In genomic region chr17:43483674-43484551, GRCh38 we compare ENCODE assay signal across 1 cellular context.
TF ChIP-seq lines count a peak whose summit lies in the region.

TSS of gene DHX8 (plus strand) at chr17:43483975. CDS start at chr17:43484038, 63 bp downstream.

TF ChIP-seq in HepG2, 621 proteins besides CTCF, POLR2A, EP300 and RAD21 (continued from another document and continues in another):
- TF ChIP-seq, protein P1, sequence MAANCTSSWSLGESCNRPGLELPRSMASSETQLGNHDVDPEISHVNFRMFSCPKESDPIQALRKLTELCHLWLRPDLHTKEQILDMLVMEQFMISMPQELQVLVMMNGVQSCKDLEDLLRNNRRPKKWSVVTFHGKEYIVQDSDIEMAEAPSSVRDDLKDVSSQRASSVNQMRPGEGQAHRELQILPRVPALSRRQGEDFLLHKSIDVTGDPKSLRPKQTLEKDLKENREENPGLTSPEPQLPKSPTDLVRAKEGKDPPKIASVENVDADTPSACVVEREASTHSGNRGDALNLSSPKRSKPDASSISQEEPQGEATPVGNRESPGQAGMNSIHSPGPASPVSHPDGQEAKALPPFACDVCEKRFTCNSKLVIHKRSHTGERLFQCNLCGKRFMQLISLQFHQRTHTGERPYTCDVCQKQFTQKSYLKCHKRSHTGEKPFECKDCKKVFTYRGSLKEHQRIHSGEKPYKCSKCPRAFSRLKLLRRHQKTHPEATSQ (CRISPR knock-in tag; IDR thresholded peaks at IDR 0.05; ENCODE audit: borderline replicate concordance): peak; percentile 95; the same call in 1 of the 2 replicates
- TF ChIP-seq RFX5 (IDR thresholded peaks at IDR 0.05; ENCODE audit: low read depth, low read length) (no peak; the same call in 1 of the 2 replicates), ZGPAT (CRISPR knock-in tag; IDR thresholded peaks at IDR 0.05) (peak; percentile 99), ZNF383 (CRISPR knock-in tag; IDR thresholded peaks at IDR 0.05; ENCODE audit: borderline replicate concordance) (no peak; the same call in 1 of the 2 replicates), CHCHD3 (CRISPR knock-in tag; IDR thresholded peaks at IDR 0.05) (no peak), FOXK2 (IDR thresholded peaks at IDR 0.05) (peak; percentile 99), ZNF124 (CRISPR knock-in tag; IDR thresholded peaks at IDR 0.05) (peak; percentile 99), KLF9 (CRISPR knock-in tag; IDR thresholded peaks at IDR 0.05; ENCODE audit: low read depth) (peak; percentile 77), SMC3 (IDR thresholded peaks at IDR 0.05; ENCODE audit: low read length) (peak; percentile 97; the same call in 1 of the 2 replicates), ARNT2 (CRISPR knock-in tag; IDR thresholded peaks at IDR 0.05; ENCODE audit: low read depth) (0 out of 2 replicates have a peak, but pooled peaks have one; percentile 73), ELF4 (CRISPR knock-in tag; IDR thresholded peaks at IDR 0.05; ENCODE audit: borderline replicate concordance) (peak; percentile 96), ZNF652 (CRISPR knock-in tag; IDR thresholded peaks at IDR 0.05; ENCODE audit: borderline replicate concordance, low read depth) (peak; percentile 76; the same call in 1 of the 2 replicates), ZKSCAN8 (CRISPR knock-in tag; IDR thresholded peaks at IDR 0.05; ENCODE audit: borderline replicate concordance) (peak; percentile 95; the same call in 1 of the 2 replicates), MXD1 (CRISPR knock-in tag; IDR thresholded peaks at IDR 0.05) (no peak; the same call in 1 of the 2 replicates), ZNF431 (CRISPR knock-in tag; IDR thresholded peaks at IDR 0.05; ENCODE audit: borderline replicate concordance, low read depth) (peak; percentile 47; the same call in 1 of the 2 replicates), CSRNP1 (CRISPR knock-in tag; IDR thresholded peaks at IDR 0.05) (no peak), ZMYM2 (CRISPR knock-in tag; IDR thresholded peaks at IDR 0.05) (peak; percentile 40; the same call in 1 of the 2 replicates), ZNF460 (CRISPR knock-in tag; IDR thresholded peaks at IDR 0.05; ENCODE audit: borderline replicate concordance) (peak; percentile 67; the same call in 1 of the 2 replicates), SIN3B (IDR thresholded peaks at IDR 0.05; ENCODE audit: low read length) (peak; percentile 84), ZNF44 (CRISPR knock-in tag; IDR thresholded peaks at IDR 0.05) (peak; percentile 84; the same call in 1 of the 2 replicates), KMT2A (CRISPR knock-in tag; IDR thresholded peaks at IDR 0.05) (peak; percentile 91; the same call in 1 of the 2 replicates), ZNF430 (CRISPR knock-in tag; IDR thresholded peaks at IDR 0.05) (peak; percentile 97), SKI (IDR thresholded peaks at IDR 0.05; ENCODE audit: partially characterized antibody) (peak; percentile 52), HIVEP1 (CRISPR knock-in tag; IDR thresholded peaks at IDR 0.05) (peak; percentile 10; the same call in 1 of the 2 replicates), SRSF4 (IDR thresholded peaks at IDR 0.05; ENCODE audit: low read depth, low read length, poor library complexity, severe bottlenecking) (no peak), BRCA1 (CRISPR knock-in tag; IDR thresholded peaks at IDR 0.05) (peak; percentile 51; the same call in 1 of the 2 replicates), XBP1 (CRISPR knock-in tag; IDR thresholded peaks at IDR 0.05) (0 out of 2 replicates have a peak, but pooled peaks have one; percentile 28), FOXP1 (IDR thresholded peaks at IDR 0.05) (peak; percentile 96), FOXP1 (CRISPR knock-in tag; IDR thresholded peaks at IDR 0.05) (peak; percentile 94), RARA (CRISPR knock-in tag; IDR thresholded peaks at IDR 0.05) (peak; percentile 67), ARNTL (CRISPR knock-in tag; IDR thresholded peaks at IDR 0.05) (peak; percentile 83), MED13 (CRISPR knock-in tag; IDR thresholded peaks at IDR 0.05) (peak; percentile 78; the same call in 1 of the 2 replicates), SCMH1 (CRISPR knock-in tag; IDR thresholded peaks at IDR 0.05; ENCODE audit: borderline replicate concordance) (no peak), LRRFIP1 (CRISPR knock-in tag; conservative IDR thresholded peaks at IDR 0.05) (no peak), FOXA3 (CRISPR knock-in tag; IDR thresholded peaks at IDR 0.05) (peak; percentile 89), TBL1XR1 (IDR thresholded peaks at IDR 0.05; ENCODE audit: borderline replicate concordance, low read length, partially characterized antibody) (peak; percentile 95), ZNF687 (CRISPR knock-in tag; IDR thresholded peaks at IDR 0.05) (peak; percentile 98), GTF3A (CRISPR knock-in tag; conservative IDR thresholded peaks at IDR 0.05) (peak; percentile 93; the same call in 1 of the 2 replicates)
- TF ChIP-seq, protein P2, sequence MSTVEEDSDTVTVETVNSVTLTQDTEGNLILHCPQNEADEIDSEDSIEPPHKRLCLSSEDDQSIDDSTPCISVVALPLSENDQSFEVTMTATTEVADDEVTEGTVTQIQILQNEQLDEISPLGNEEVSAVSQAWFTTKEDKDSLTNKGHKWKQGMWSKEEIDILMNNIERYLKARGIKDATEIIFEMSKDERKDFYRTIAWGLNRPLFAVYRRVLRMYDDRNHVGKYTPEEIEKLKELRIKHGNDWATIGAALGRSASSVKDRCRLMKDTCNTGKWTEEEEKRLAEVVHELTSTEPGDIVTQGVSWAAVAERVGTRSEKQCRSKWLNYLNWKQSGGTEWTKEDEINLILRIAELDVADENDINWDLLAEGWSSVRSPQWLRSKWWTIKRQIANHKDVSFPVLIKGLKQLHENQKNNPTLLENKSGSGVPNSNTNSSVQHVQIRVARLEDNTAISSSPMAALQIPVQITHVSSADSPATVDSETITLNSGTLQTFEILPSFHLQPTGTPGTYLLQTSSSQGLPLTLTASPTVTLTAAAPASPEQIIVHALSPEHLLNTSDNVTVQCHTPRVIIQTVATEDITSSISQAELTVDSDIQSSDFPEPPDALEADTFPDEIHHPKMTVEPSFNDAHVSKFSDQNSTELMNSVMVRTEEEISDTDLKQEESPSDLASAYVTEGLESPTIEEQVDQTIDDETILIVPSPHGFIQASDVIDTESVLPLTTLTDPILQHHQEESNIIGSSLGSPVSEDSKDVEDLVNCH (CRISPR knock-in tag; IDR thresholded peaks at IDR 0.05): no peak; the same call in 1 of the 2 replicates
- TF ChIP-seq, protein P3, sequence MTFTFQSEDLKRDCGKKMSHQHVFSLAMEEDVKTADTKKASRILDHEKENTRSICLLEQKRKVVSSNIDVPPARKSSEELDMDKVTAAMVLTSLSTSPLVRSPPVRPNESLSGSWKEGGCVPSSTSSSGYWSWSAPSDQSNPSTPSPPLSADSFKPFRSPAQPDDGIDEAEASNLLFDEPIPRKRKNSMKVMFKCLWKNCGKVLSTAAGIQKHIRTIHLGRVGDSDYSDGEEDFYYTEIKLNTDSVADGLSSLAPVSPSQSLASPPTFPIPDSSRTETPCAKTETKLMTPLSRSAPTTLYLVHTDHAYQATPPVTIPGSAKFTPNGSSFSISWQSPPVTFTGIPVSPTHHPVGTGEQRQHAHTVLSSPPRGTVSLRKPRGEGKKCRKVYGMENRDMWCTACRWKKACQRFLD (CRISPR knock-in tag; IDR thresholded peaks at IDR 0.05; ENCODE audit: borderline replicate concordance): no peak
- TF ChIP-seq, protein P4, sequence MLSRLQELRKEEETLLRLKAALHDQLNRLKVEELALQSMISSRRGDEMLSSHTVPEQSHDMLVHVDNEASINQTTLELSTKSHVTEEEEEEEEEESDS (CRISPR knock-in tag; IDR thresholded peaks at IDR 0.05; ENCODE audit: borderline replicate concordance): peak; percentile 97
- TF ChIP-seq, protein P5, sequence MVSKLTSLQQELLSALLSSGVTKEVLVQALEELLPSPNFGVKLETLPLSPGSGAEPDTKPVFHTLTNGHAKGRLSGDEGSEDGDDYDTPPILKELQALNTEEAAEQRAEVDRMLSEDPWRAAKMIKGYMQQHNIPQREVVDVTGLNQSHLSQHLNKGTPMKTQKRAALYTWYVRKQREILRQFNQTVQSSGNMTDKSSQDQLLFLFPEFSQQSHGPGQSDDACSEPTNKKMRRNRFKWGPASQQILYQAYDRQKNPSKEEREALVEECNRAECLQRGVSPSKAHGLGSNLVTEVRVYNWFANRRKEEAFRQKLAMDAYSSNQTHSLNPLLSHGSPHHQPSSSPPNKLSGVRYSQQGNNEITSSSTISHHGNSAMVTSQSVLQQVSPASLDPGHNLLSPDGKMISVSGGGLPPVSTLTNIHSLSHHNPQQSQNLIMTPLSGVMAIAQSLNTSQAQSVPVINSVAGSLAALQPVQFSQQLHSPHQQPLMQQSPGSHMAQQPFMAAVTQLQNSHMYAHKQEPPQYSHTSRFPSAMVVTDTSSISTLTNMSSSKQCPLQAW (CRISPR knock-in tag; IDR thresholded peaks at IDR 0.05): peak; percentile 98; the same call in 1 of the 2 replicates
- TF ChIP-seq, protein P6, sequence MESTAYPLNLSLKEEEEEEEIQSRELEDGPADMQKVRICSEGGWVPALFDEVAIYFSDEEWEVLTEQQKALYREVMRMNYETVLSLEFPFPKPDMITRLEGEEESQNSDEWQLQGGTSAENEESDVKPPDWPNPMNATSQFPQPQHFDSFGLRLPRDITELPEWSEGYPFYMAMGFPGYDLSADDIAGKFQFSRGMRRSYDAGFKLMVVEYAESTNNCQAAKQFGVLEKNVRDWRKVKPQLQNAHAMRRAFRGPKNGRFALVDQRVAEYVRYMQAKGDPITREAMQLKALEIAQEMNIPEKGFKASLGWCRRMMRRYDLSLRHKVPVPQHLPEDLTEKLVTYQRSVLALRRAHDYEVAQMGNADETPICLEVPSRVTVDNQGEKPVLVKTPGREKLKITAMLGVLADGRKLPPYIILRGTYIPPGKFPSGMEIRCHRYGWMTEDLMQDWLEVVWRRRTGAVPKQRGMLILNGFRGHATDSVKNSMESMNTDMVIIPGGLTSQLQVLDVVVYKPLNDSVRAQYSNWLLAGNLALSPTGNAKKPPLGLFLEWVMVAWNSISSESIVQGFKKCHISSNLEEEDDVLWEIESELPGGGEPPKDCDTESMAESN (CRISPR knock-in tag; conservative IDR thresholded peaks at IDR 0.05): peak; percentile 90
